In the genomic region with DNA sequence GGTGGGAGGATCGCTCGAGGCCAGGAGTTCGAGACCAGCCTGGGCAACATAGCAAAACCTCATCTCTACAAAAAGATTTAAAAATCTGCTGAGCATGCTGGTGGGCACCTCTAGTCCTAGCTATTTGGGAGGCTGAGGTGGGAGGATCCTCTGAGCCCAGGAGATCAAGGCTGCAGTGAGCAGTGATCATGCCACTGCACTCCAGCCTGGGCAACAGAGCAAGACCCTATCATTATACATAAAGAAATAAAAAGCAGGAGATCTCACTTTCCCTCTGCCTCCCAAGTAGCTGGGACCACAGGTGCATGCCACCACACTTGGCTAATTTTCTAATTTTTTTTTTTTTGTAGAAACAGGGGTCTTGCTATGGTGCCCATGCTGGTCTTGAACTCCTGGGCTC, we compare ENCODE assay signal across 8 cellular contexts. TPM values are rescaled to one million over a fixed set of nuclear protein-coding genes. Genes with fewer than 3 reads are reported as not detected.
DNase-seq lines count a peak whose midpoint lies in the region; ATAC-seq, FAIRE-seq and TF ChIP-seq lines count a peak whose summit lies in the region.
"Not testable (repeated sequence)": the region's sequence is repeated elsewhere in the genome, so short reads cannot be mapped to it uniquely, and the experiment has no call there.

No MANE protein-coding gene starts in this region.

- H3K27me3 ChIP-seq in GM23248 (replicated peaks; ENCODE audit: insufficient read depth); HepG2 (ENCODE audit: control insufficient read depth in 1 of 2, insufficient read depth in 2 of 2, low read length in 2 of 2); rectal smooth muscle tissue (ENCODE audit: control insufficient read depth, insufficient read depth, low read length); skeletal muscle tissue (ENCODE audit: control insufficient read depth in 3 of 3, insufficient read depth in 3 of 3, low read length in 3 of 3); uterus: not testable (repeated sequence)

- not testable (repeated sequence) for H3K4me1 Mint-ChIP-seq in WTC11
- H3K4me1 Mint-ChIP-seq in endothelial cell (ENCODE audit: unreplicated experiment) (peaks cover 15% of the 10 kb centered on the region), nephron progenitor cell (peaks cover 34% of the 10 kb centered on the region)

- H3K27ac Mint-ChIP-seq in WTC11 = not testable (repeated sequence)
- peak overlapping the region; percentile 64 for H3K27ac Mint-ChIP-seq in endothelial cell (ENCODE audit: unreplicated experiment)
- H3K27ac Mint-ChIP-seq in nephron progenitor cell = peak overlapping the region; percentile 92

- H2AFZ ChIP-seq in GM23248; HepG2 (ENCODE audit: low read length): not testable (repeated sequence)

- H3K9me3 ChIP-seq in GM23248 (ENCODE audit: low read depth); HepG2 (ENCODE audit: low read length); skeletal muscle tissue (ENCODE audit: control insufficient read depth in 3 of 3, low read length in 3 of 3); uterus: not testable (repeated sequence)

- not testable (repeated sequence) for TF ChIP-seq EP300 in HepG2 (IDR thresholded peaks at IDR 0.05; ENCODE audit: low read depth in 2 of 2, low read length in 2 of 2); HepG2 (CRISPR knock-in tag; IDR thresholded peaks at IDR 0.05; ENCODE audit: borderline replicate concordance)

- in situ Hi-C loops in GM23248 (cut with MboI); HepG2 (cut with HindIII; ENCODE audit: extremely low pct_ligation_motif_present, low pct_unique_long_range_greater_than_20kb): not testable (repeated sequence)

- peaks cover 53% of the 10 kb centered on the region for H3K36me3 Mint-ChIP-seq in WTC11
- peaks cover 30% of the 10 kb centered on the region for H3K36me3 Mint-ChIP-seq in endothelial cell (ENCODE audit: low read depth, unreplicated experiment)
- peaks cover 39% of the 10 kb centered on the region for H3K36me3 Mint-ChIP-seq in nephron progenitor cell (ENCODE audit: low read depth)

- 89 to 96% methylated on average over 3 of the region's 3 CpGs for WGBS in GM23248 (ENCODE audit: low coverage in 1 of 2, low lambda C conversion rate in 2 of 2, missing lambda C conversion rate in 2 of 2), 2 experiments
- WGBS in HepG2 (ENCODE audit: low lambda C conversion rate) = 100% methylated on average over 3 of the region's 3 CpGs

- TF ChIP-seq RAD21 in HepG2 (CRISPR knock-in tag; IDR thresholded peaks at IDR 0.05) = not testable (repeated sequence)

- H4K20me1 ChIP-seq in GM23248 (ENCODE audit: insufficient read depth); HepG2 (ENCODE audit: insufficient read depth, low read length): not testable (repeated sequence)

- not testable (repeated sequence) for ATAC-seq in WTC11, HepG2

- H3K4me1 ChIP-seq in GM23248 (ENCODE audit: insufficient read depth) (peaks cover 12% of the 10 kb centered on the region), rectal smooth muscle tissue (ENCODE audit: control insufficient read depth, insufficient read depth, low read length) (peaks cover 28% of the 10 kb centered on the region), skeletal muscle tissue (ENCODE audit: control insufficient read depth in 3 of 3, insufficient read depth in 3 of 3, low read length in 3 of 3) (peaks cover 26 to 44% (median 38%) of the 10 kb centered on the region in 3 donors), uterus (peaks cover 3 to 17% of the 10 kb centered on the region in 2 donors)
- H3K4me1 ChIP-seq in HepG2 (ENCODE audit: insufficient read depth, low read length) = not testable (repeated sequence)

- FAIRE-seq in HepG2 (lab: Jason Lieb, UNC) = not testable (repeated sequence)

- peaks cover 76% of the 10 kb centered on the region for H3F3A ChIP-seq in GM23248 (ENCODE audit: insufficient read depth)

- not testable (repeated sequence) for H3K4me2 ChIP-seq in GM23248 (ENCODE audit: unreplicated experiment); HepG2 (ENCODE audit: low read depth, low read length)

- not testable (repeated sequence) for H3K9me2 ChIP-seq in GM23248 (ENCODE audit: insufficient read depth)

- not testable (repeated sequence) for TF ChIP-seq POLR2A in HepG2 (IDR thresholded peaks at IDR 0.05; ENCODE audit: insufficient read depth in 1 of 2, low read depth in 2 of 2, low read length in 2 of 2); uterus (IDR thresholded peaks at IDR 0.05)

- POLR2A ChIA-PET in WTC11 (lab: Charles Lee) = interaction anchor here (1.0 kb wide), 2 partner anchors 10 to 17 kb away, joined by 3 read pairs; no protein-coding TSS in a partner anchor
- POLR2A ChIA-PET in HepG2 (lab: Yijun Ruan, JAX) = not testable (repeated sequence)

- intact Hi-C loops in HepG2 (cut with micrococcal nuclease; ENCODE audit: unreplicated experiment); uterus (cut with DNase I; ENCODE audit: low total_unique reads): not testable (repeated sequence)

- H3K36me3 ChIP-seq in GM23248 (ENCODE audit: low read depth) (peaks cover 64% of the 10 kb centered on the region), HepG2 (replicated peaks in 1 of 2; ENCODE audit: control insufficient read depth in 1 of 2, insufficient read depth in 2 of 2, low read length in 2 of 2) (peaks cover 13 to 14% of the 10 kb centered on the region in 2 experiments; a peak in 4 of 5 replicates), rectal smooth muscle tissue (ENCODE audit: control insufficient read depth, insufficient read depth, low read length) (peaks cover 32% of the 10 kb centered on the region), skeletal muscle tissue (ENCODE audit: control insufficient read depth in 3 of 3, insufficient read depth in 3 of 3, low read length in 3 of 3) (peaks cover 46 to 54% (median 54%) of the 10 kb centered on the region in 3 donors)
- H3K36me3 ChIP-seq in uterus = not testable (repeated sequence)

- CTCF ChIA-PET in WTC11 (lab: Charles Lee) = interaction anchor here (1.3 kb wide), 2 partner anchors 28 to 95 kb away, joined by 3 to 4 read pairs; no protein-coding TSS in a partner anchor
- CTCF ChIA-PET in HepG2 (lab: Yijun Ruan, JAX; ENCODE audit: low intra/inter-chr PET ratio, low total read pairs) = not testable (repeated sequence)

- not testable (repeated sequence) for H3K4me3 ChIP-seq in GM23248; HepG2 (replicated peaks in 1 of 3; ENCODE audit: insufficient read depth in 1 of 3, low read depth in 2 of 3, low read length in 3 of 3); rectal smooth muscle tissue (ENCODE audit: low read length); skeletal muscle tissue (ENCODE audit: low read length in 3 of 3); uterus

- H3K27ac ChIP-seq in GM23248; HepG2 (ENCODE audit: extremely low read length, insufficient read depth, low read length): not testable (repeated sequence)
- H3K27ac ChIP-seq in rectal smooth muscle tissue (ENCODE audit: low read depth, low read length) (peak overlapping the region; percentile 11), skeletal muscle tissue (ENCODE audit: low read depth, low read length) (peak overlapping the region; percentile 9), uterus (peak overlapping the region; percentile 18 to 61)

- not testable (repeated sequence) for H3K9me3 Mint-ChIP-seq in WTC11; endothelial cell (ENCODE audit: unreplicated experiment); nephron progenitor cell

- H3K79me2 ChIP-seq in GM23248 (ENCODE audit: insufficient read depth) = peaks cover 47% of the 10 kb centered on the region
- H3K79me2 ChIP-seq in HepG2 (ENCODE audit: insufficient read depth, low read length) = not testable (repeated sequence)

- not testable (repeated sequence) for H3K4me3 Mint-ChIP-seq in WTC11; endothelial cell (ENCODE audit: unreplicated experiment); nephron progenitor cell

- DNase-seq in GM23248; WTC11 (ENCODE audit: low spot score); endothelial cell (ENCODE audit: low spot score); HepG2 (ENCODE audit: low spot score); nephron progenitor cell; uterus: not testable (repeated sequence)

- BruUV-seq in HepG2 (replicated peaks; lab: Mats Ljungman, UMichigan) = not testable (repeated sequence)

- not testable (repeated sequence) for H3K27me3 Mint-ChIP-seq in WTC11 (ENCODE audit: low read depth); nephron progenitor cell (ENCODE audit: low read depth, poor library complexity)
- H3K27me3 Mint-ChIP-seq in endothelial cell (ENCODE audit: unreplicated experiment) = peaks cover 17% of the 10 kb centered on the region

- H3K9ac ChIP-seq in GM23248 = peak overlapping the region; percentile 10; the same call in 1 of the 2 replicates
- not testable (repeated sequence) for H3K9ac ChIP-seq in HepG2 (ENCODE audit: insufficient read depth, low read depth, low read length); rectal smooth muscle tissue (ENCODE audit: low read length)
- H3K9ac ChIP-seq in skeletal muscle tissue (ENCODE audit: low read depth in 1 of 3, low read length in 3 of 3) = peak overlapping the region in 1 of 3 donors; percentile 75

- TF ChIP-seq CTCF in WTC11 (IDR thresholded peaks at IDR 0.05); endothelial cell (IDR thresholded peaks at IDR 0.05; ENCODE audit: unreplicated experiment); HepG2 (CRISPR knock-in tag; IDR thresholded peaks at IDR 0.05); nephron progenitor cell (IDR thresholded peaks at IDR 0.05); uterus (IDR thresholded peaks at IDR 0.05): not testable (repeated sequence)

RNA-seq across cellular contexts. Expression of gene PDLIM7, which starts 11.7 kb away (rescaled TPM):
- total RNA-seq in GM23248 (2014; rRNA removed; shearing (Covaris generic)) = 320 and 357 TPM in 2 replicates
- polyA plus RNA-seq in GM23248 (2016; fragmentation: Nextera tagmentation; extraction: Ambion mirVana) (551 and 556 TPM in 2 replicates), HepG2 (2011; rRNA removed) (31.3 and 38.4 TPM in 2 replicates)
- total RNA-seq in WTC11 (2021) (124 to 142 TPM (median 139 TPM) in 3 replicates), endothelial cell (ENCODE audit: unreplicated experiment) (238 TPM), HepG2 (2016; rRNA removed; fragmentation: Illumina TruSeq; extraction: Trizol) (17.7 and 21.1 TPM in 2 replicates), skeletal muscle tissue (44.9 TPM), uterus (100 to 1,000 TPM; 102 to 543 (median 193) TPM)
- total RNA-seq in HepG2 (2016; cell fraction: cytosol; rRNA removed; fragmentation: Illumina TruSeq; extraction: Trizol; ENCODE audit: low read depth) = 6.1 and 8.5 TPM in 2 replicates
- total RNA-seq in HepG2 (2016; cell fraction: insoluble cytoplasmic fraction; rRNA removed; fragmentation: Illumina TruSeq; extraction: Trizol) = 14.8 and 20.5 TPM in 2 replicates
- 10.1 and 15.4 TPM in 2 replicates for total RNA-seq in HepG2 (2016; cell fraction: membrane; rRNA removed; fragmentation: Illumina TruSeq; extraction: Trizol)
- total RNA-seq in HepG2 (2016; cell fraction: nucleus; rRNA removed; fragmentation: Illumina TruSeq; extraction: Trizol) = 15.8 and 17.5 TPM in 2 replicates
- 16.0 and 26.2 TPM in 2 replicates for polyA plus RNA-seq in HepG2 (2011; cell fraction: cytosol; rRNA removed)
- polyA plus RNA-seq in HepG2 (2011; cell fraction: nucleus; rRNA removed) = 208 and 260 TPM in 2 replicates
- 13.5 and 20.9 TPM in 2 replicates for polyA plus RNA-seq in HepG2 (2012)
- polyA plus RNA-seq in HepG2 (2016; cell fraction: cytosol; fragmentation: Illumina TruSeq; extraction: Trizol; ENCODE audit: low read depth) = 9.0 and 11.5 TPM in 2 replicates
- 21.0 and 30.6 TPM in 2 replicates for polyA plus RNA-seq in HepG2 (2016; cell fraction: insoluble cytoplasmic fraction; fragmentation: Illumina TruSeq; extraction: Trizol; ENCODE audit: low read depth)
- 14.1 and 15.2 TPM in 2 replicates for polyA plus RNA-seq in HepG2 (2016; cell fraction: membrane; fragmentation: Illumina TruSeq; extraction: Trizol; ENCODE audit: low read depth)
- polyA plus RNA-seq in HepG2 (2016; cell fraction: nucleus; fragmentation: Illumina TruSeq; extraction: Trizol; ENCODE audit: insufficient read depth, low read depth) = 62.3 and 63.3 TPM in 2 replicates
- polyA minus RNA-seq in HepG2 (2011; rRNA and poly(A)+ RNA removed; ENCODE audit: low replicate concordance) = 26.3 and 38.9 TPM in 2 replicates
- polyA minus RNA-seq in HepG2 (2011; cell fraction: cytosol; rRNA and poly(A)+ RNA removed) = 12.7 and 14.1 TPM in 2 replicates
- 49.5 and 52.4 TPM in 2 replicates for polyA minus RNA-seq in HepG2 (2011; cell fraction: nucleus; rRNA and poly(A)+ RNA removed)

RNA-seq across cellular contexts. Expression of gene DBN1, which starts 12.3 kb away (rescaled TPM):
- 224 and 257 TPM in 2 replicates for total RNA-seq in GM23248 (2014; rRNA removed; shearing (Covaris generic))
- polyA plus RNA-seq in GM23248 (2016; fragmentation: Nextera tagmentation; extraction: Ambion mirVana) = 160 and 163 TPM in 2 replicates
- 267 to 288 TPM (median 269 TPM) in 3 replicates for total RNA-seq in WTC11 (2021)
- 315 TPM for total RNA-seq in endothelial cell (ENCODE audit: unreplicated experiment)
- 15.7 and 37.3 TPM in 2 replicates for total RNA-seq in HepG2 (2016; rRNA removed; fragmentation: Illumina TruSeq; extraction: Trizol)
- total RNA-seq in HepG2 (2016; cell fraction: cytosol; rRNA removed; fragmentation: Illumina TruSeq; extraction: Trizol; ENCODE audit: low read depth) = 6.9 and 9.3 TPM in 2 replicates
- total RNA-seq in HepG2 (2016; cell fraction: insoluble cytoplasmic fraction; rRNA removed; fragmentation: Illumina TruSeq; extraction: Trizol) = 12.8 and 37.5 TPM in 2 replicates
- total RNA-seq in HepG2 (2016; cell fraction: membrane; rRNA removed; fragmentation: Illumina TruSeq; extraction: Trizol) = 12.9 and 15.2 TPM in 2 replicates
- total RNA-seq in HepG2 (2016; cell fraction: nucleus; rRNA removed; fragmentation: Illumina TruSeq; extraction: Trizol) = 33.8 and 39.3 TPM in 2 replicates
- 27.0 and 30.9 TPM in 2 replicates for polyA plus RNA-seq in HepG2 (2011; rRNA removed)
- polyA plus RNA-seq in HepG2 (2011; cell fraction: cytosol; rRNA removed) = 14.1 and 18.1 TPM in 2 replicates
- 167 and 276 TPM in 2 replicates for polyA plus RNA-seq in HepG2 (2011; cell fraction: nucleus; rRNA removed)
- polyA plus RNA-seq in HepG2 (2012) = 16.5 and 21.1 TPM in 2 replicates
- polyA plus RNA-seq in HepG2 (2016; cell fraction: cytosol; fragmentation: Illumina TruSeq; extraction: Trizol; ENCODE audit: low read depth) = 7.2 and 8.7 TPM in 2 replicates
- polyA plus RNA-seq in HepG2 (2016; cell fraction: insoluble cytoplasmic fraction; fragmentation: Illumina TruSeq; extraction: Trizol; ENCODE audit: low read depth) = 16.0 and 21.2 TPM in 2 replicates
- polyA plus RNA-seq in HepG2 (2016; cell fraction: membrane; fragmentation: Illumina TruSeq; extraction: Trizol; ENCODE audit: low read depth) = 11.4 and 15.4 TPM in 2 replicates
- polyA plus RNA-seq in HepG2 (2016; cell fraction: nucleus; fragmentation: Illumina TruSeq; extraction: Trizol; ENCODE audit: insufficient read depth, low read depth) = 72.9 and 77.5 TPM in 2 replicates
- 30.4 and 47.5 TPM in 2 replicates for polyA minus RNA-seq in HepG2 (2011; rRNA and poly(A)+ RNA removed; ENCODE audit: low replicate concordance)
- 13.2 and 16.4 TPM in 2 replicates for polyA minus RNA-seq in HepG2 (2011; cell fraction: cytosol; rRNA and poly(A)+ RNA removed)
- polyA minus RNA-seq in HepG2 (2011; cell fraction: nucleus; rRNA and poly(A)+ RNA removed) = 42.1 and 43.0 TPM in 2 replicates
- 108 TPM for total RNA-seq in skeletal muscle tissue
- 100 to 1,000 TPM in 2 of 4 donors, 10 to 100 TPM in 2; 30.6 to 107 (median 82.7) TPM for total RNA-seq in uterus

RNA-seq across cellular contexts. Expression of gene DOK3, which starts 23.9 kb away (rescaled TPM):
- total RNA-seq in GM23248 (2014; rRNA removed; shearing (Covaris generic)) = 0.25 and 0.97 TPM in 2 replicates
- polyA plus RNA-seq in GM23248 (2016; fragmentation: Nextera tagmentation; extraction: Ambion mirVana) = 0.76 and 0.80 TPM in 2 replicates
- total RNA-seq in WTC11 (2021) = 9.0 to 9.9 TPM (median 9.0 TPM) in 3 replicates
- 51.4 TPM for total RNA-seq in endothelial cell (ENCODE audit: unreplicated experiment)
- total RNA-seq in HepG2 (2016; rRNA removed; fragmentation: Illumina TruSeq; extraction: Trizol) = 0.48 and 1.4 TPM in 2 replicates
- total RNA-seq in HepG2 (2016; cell fraction: cytosol; rRNA removed; fragmentation: Illumina TruSeq; extraction: Trizol; ENCODE audit: low read depth) = 0.44 and 0.51 TPM in 2 replicates
- total RNA-seq in HepG2 (2016; cell fraction: insoluble cytoplasmic fraction; rRNA removed; fragmentation: Illumina TruSeq; extraction: Trizol) = 0.40 and 1.6 TPM in 2 replicates
- 0.43 and 0.52 TPM in 2 replicates for total RNA-seq in HepG2 (2016; cell fraction: membrane; rRNA removed; fragmentation: Illumina TruSeq; extraction: Trizol)
- 3.1 and 3.4 TPM in 2 replicates for total RNA-seq in HepG2 (2016; cell fraction: nucleus; rRNA removed; fragmentation: Illumina TruSeq; extraction: Trizol)
- polyA plus RNA-seq in HepG2 (2011; rRNA removed) = 1.5 and 1.7 TPM in 2 replicates
- 0.45 and 0.52 TPM in 2 replicates for polyA plus RNA-seq in HepG2 (2011; cell fraction: cytosol; rRNA removed)
- polyA plus RNA-seq in HepG2 (2011; cell fraction: nucleus; rRNA removed) = 11.5 and 16.7 TPM in 2 replicates
- 0.60 and 1.5 TPM in 2 replicates for polyA plus RNA-seq in HepG2 (2012)
- 0.17 and 0.23 TPM in 2 replicates for polyA plus RNA-seq in HepG2 (2016; cell fraction: cytosol; fragmentation: Illumina TruSeq; extraction: Trizol; ENCODE audit: low read depth)
- 0.77 and 0.99 TPM in 2 replicates for polyA plus RNA-seq in HepG2 (2016; cell fraction: insoluble cytoplasmic fraction; fragmentation: Illumina TruSeq; extraction: Trizol; ENCODE audit: low read depth)
- 0.26 and 0.50 TPM in 2 replicates for polyA plus RNA-seq in HepG2 (2016; cell fraction: membrane; fragmentation: Illumina TruSeq; extraction: Trizol; ENCODE audit: low read depth)
- polyA plus RNA-seq in HepG2 (2016; cell fraction: nucleus; fragmentation: Illumina TruSeq; extraction: Trizol; ENCODE audit: insufficient read depth, low read depth) = 7.2 and 8.3 TPM in 2 replicates
- 3.4 and 4.3 TPM in 2 replicates for polyA minus RNA-seq in HepG2 (2011; rRNA and poly(A)+ RNA removed; ENCODE audit: low replicate concordance)
- polyA minus RNA-seq in HepG2 (2011; cell fraction: cytosol; rRNA and poly(A)+ RNA removed) = not detected in 2 replicates
- 4.4 and 4.8 TPM in 2 replicates for polyA minus RNA-seq in HepG2 (2011; cell fraction: nucleus; rRNA and poly(A)+ RNA removed)
- 5.7 TPM for total RNA-seq in skeletal muscle tissue
- total RNA-seq in uterus = 10 to 100 TPM in 1 of 4 donors, 1 to 10 TPM in 3; 3.6 to 20.0 (median 7.1) TPM

RNA-seq across cellular contexts. Expression of gene DDX41, which starts 31.0 kb away (rescaled TPM):
- 78.5 and 117 TPM in 2 replicates for total RNA-seq in GM23248 (2014; rRNA removed; shearing (Covaris generic))
- 63.0 and 67.9 TPM in 2 replicates for polyA plus RNA-seq in GM23248 (2016; fragmentation: Nextera tagmentation; extraction: Ambion mirVana)
- total RNA-seq in WTC11 (2021) = 136 to 156 TPM (median 137 TPM) in 3 replicates
- 125 TPM for total RNA-seq in endothelial cell (ENCODE audit: unreplicated experiment)
- 62.8 and 83.0 TPM in 2 replicates for total RNA-seq in HepG2 (2016; rRNA removed; fragmentation: Illumina TruSeq; extraction: Trizol)
- 9.4 and 10.4 TPM in 2 replicates for total RNA-seq in HepG2 (2016; cell fraction: cytosol; rRNA removed; fragmentation: Illumina TruSeq; extraction: Trizol; ENCODE audit: low read depth)
- total RNA-seq in HepG2 (2016; cell fraction: insoluble cytoplasmic fraction; rRNA removed; fragmentation: Illumina TruSeq; extraction: Trizol) = 68.8 and 106 TPM in 2 replicates
- 20.1 and 24.5 TPM in 2 replicates for total RNA-seq in HepG2 (2016; cell fraction: membrane; rRNA removed; fragmentation: Illumina TruSeq; extraction: Trizol)
- total RNA-seq in HepG2 (2016; cell fraction: nucleus; rRNA removed; fragmentation: Illumina TruSeq; extraction: Trizol) = 56.7 and 63.3 TPM in 2 replicates
- polyA plus RNA-seq in HepG2 (2011; rRNA removed) = 99.5 and 105 TPM in 2 replicates
- 84.0 and 131 TPM in 2 replicates for polyA plus RNA-seq in HepG2 (2011; cell fraction: cytosol; rRNA removed)
- 340 and 476 TPM in 2 replicates for polyA plus RNA-seq in HepG2 (2011; cell fraction: nucleus; rRNA removed)
- polyA plus RNA-seq in HepG2 (2012) = 39.9 and 70.4 TPM in 2 replicates
- polyA plus RNA-seq in HepG2 (2016; cell fraction: cytosol; fragmentation: Illumina TruSeq; extraction: Trizol; ENCODE audit: low read depth) = 12.3 and 13.1 TPM in 2 replicates
- 84.7 and 86.0 TPM in 2 replicates for polyA plus RNA-seq in HepG2 (2016; cell fraction: insoluble cytoplasmic fraction; fragmentation: Illumina TruSeq; extraction: Trizol; ENCODE audit: low read depth)
- polyA plus RNA-seq in HepG2 (2016; cell fraction: membrane; fragmentation: Illumina TruSeq; extraction: Trizol; ENCODE audit: low read depth) = 20.4 and 21.8 TPM in 2 replicates
- polyA plus RNA-seq in HepG2 (2016; cell fraction: nucleus; fragmentation: Illumina TruSeq; extraction: Trizol; ENCODE audit: insufficient read depth, low read depth) = 142 and 157 TPM in 2 replicates
- polyA minus RNA-seq in HepG2 (2011; rRNA and poly(A)+ RNA removed; ENCODE audit: low replicate concordance) = 101 and 102 TPM in 2 replicates
- 45.9 and 55.5 TPM in 2 replicates for polyA minus RNA-seq in HepG2 (2011; cell fraction: cytosol; rRNA and poly(A)+ RNA removed)
- polyA minus RNA-seq in HepG2 (2011; cell fraction: nucleus; rRNA and poly(A)+ RNA removed) = 103 and 117 TPM in 2 replicates
- total RNA-seq in skeletal muscle tissue = 33.9 TPM
- total RNA-seq in uterus = 100 to 1,000 TPM in 2 of 4 donors, 10 to 100 TPM in 2; 61.0 to 146 (median 95.6) TPM

RNA-seq across cellular contexts. Expression of gene PRR7, which starts 39.1 kb away (rescaled TPM):
- 23.9 and 24.8 TPM in 2 replicates for total RNA-seq in GM23248 (2014; rRNA removed; shearing (Covaris generic))
- polyA plus RNA-seq in GM23248 (2016; fragmentation: Nextera tagmentation; extraction: Ambion mirVana) (10.5 and 11.1 TPM in 2 replicates), HepG2 (2011; rRNA removed) (4.8 and 6.7 TPM in 2 replicates)
- total RNA-seq in WTC11 (2021) (13.1 to 14.7 TPM (median 14.6 TPM) in 3 replicates), endothelial cell (ENCODE audit: unreplicated experiment) (0.97 TPM), HepG2 (2016; rRNA removed; fragmentation: Illumina TruSeq; extraction: Trizol) (3.9 and 5.0 TPM in 2 replicates), skeletal muscle tissue (0.52 TPM), uterus (1 to 10 TPM in 2 of 4 donors, not detected in 2; 1.9 to 3.0 TPM)
- total RNA-seq in HepG2 (2016; cell fraction: cytosol; rRNA removed; fragmentation: Illumina TruSeq; extraction: Trizol; ENCODE audit: low read depth) = 16.0 and 17.8 TPM in 2 replicates
- 3.2 and 5.8 TPM in 2 replicates for total RNA-seq in HepG2 (2016; cell fraction: insoluble cytoplasmic fraction; rRNA removed; fragmentation: Illumina TruSeq; extraction: Trizol)
- 13.3 and 19.1 TPM in 2 replicates for total RNA-seq in HepG2 (2016; cell fraction: membrane; rRNA removed; fragmentation: Illumina TruSeq; extraction: Trizol)
- total RNA-seq in HepG2 (2016; cell fraction: nucleus; rRNA removed; fragmentation: Illumina TruSeq; extraction: Trizol) = 2.0 and 2.5 TPM in 2 replicates
- 6.4 and 16.7 TPM in 2 replicates for polyA plus RNA-seq in HepG2 (2011; cell fraction: cytosol; rRNA removed)
- 14.7 and 21.3 TPM in 2 replicates for polyA plus RNA-seq in HepG2 (2011; cell fraction: nucleus; rRNA removed)
- 1.5 and 3.1 TPM in 2 replicates for polyA plus RNA-seq in HepG2 (2012)
- polyA plus RNA-seq in HepG2 (2016; cell fraction: cytosol; fragmentation: Illumina TruSeq; extraction: Trizol; ENCODE audit: low read depth) = 20.2 and 21.6 TPM in 2 replicates
- polyA plus RNA-seq in HepG2 (2016; cell fraction: insoluble cytoplasmic fraction; fragmentation: Illumina TruSeq; extraction: Trizol; ENCODE audit: low read depth) = 4.9 and 5.8 TPM in 2 replicates
- polyA plus RNA-seq in HepG2 (2016; cell fraction: membrane; fragmentation: Illumina TruSeq; extraction: Trizol; ENCODE audit: low read depth) = 16.9 and 17.7 TPM in 2 replicates
- polyA plus RNA-seq in HepG2 (2016; cell fraction: nucleus; fragmentation: Illumina TruSeq; extraction: Trizol; ENCODE audit: insufficient read depth, low read depth) = 5.8 and 6.9 TPM in 2 replicates
- 0.94 and 6.4 TPM in 2 replicates for polyA minus RNA-seq in HepG2 (2011; rRNA and poly(A)+ RNA removed; ENCODE audit: low replicate concordance)
- polyA minus RNA-seq in HepG2 (2011; cell fraction: cytosol; rRNA and poly(A)+ RNA removed) = 3.2 and 5.0 TPM in 2 replicates
- polyA minus RNA-seq in HepG2 (2011; cell fraction: nucleus; rRNA and poly(A)+ RNA removed) = 1.1 and 1.4 TPM in 2 replicates
